In the genomic region with DNA sequence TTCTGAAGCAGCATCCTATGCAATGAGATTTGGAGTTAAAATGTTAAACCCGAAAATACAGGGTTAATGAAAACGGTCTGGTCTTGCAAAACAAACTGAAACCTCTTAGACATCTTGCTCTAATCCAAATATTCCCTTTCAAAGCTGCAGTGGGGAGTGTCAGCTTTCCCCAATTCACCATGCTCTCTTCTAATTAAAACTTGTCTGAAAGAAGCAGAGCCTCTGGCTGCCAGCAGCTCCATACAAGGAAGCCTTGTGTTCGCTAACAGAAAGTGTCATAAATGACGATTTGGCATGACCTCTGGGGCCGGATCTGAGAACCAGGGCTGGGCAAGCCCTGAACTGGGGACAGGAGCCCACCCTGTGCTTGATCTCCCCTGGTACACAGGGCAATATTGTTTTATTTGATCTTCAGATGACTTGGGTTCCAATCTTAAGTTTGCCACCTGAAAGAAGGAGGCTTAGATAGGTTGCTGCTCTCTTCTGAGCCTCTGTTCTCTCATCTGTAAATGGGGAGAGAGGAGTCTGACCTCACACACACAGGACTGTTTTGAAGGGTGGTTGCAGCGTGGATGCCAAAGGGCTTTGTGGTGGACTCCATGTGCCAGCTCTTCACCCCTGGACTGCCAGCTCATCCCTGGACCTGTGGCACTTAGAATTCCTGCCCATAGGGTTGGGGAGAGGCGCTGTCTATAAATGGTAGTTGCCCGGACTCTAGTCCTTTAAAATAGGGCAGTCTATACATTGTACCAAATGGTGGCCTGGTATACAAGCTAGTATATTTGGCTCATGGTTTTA, we compare ENCODE assay signal across 11 cellular contexts. TPM values are rescaled to one million over a fixed set of nuclear protein-coding genes. Genes with fewer than 3 reads are reported as not detected.
DNase-seq lines count a peak whose midpoint lies in the region; ATAC-seq and TF ChIP-seq lines count a peak whose summit lies in the region.
"Had no signal": no experiment of that assay in that cellular context is flagged by ENCODE, and none has a peak within 500 bp of the region (broad histone marks: within the 10 kb centered on the region; RNA-seq: fewer than 3 reads in every experiment).

No MANE protein-coding gene starts in this region.

- H3K27me3 Mint-ChIP-seq in CD4-positive, alpha-beta memory T cell = no peaks in the 10 kb centered on the region
- no peaks in the 10 kb centered on the region for H3K27me3 Mint-ChIP-seq in T-helper 2 cell treated with Interferon-gamma antibody and Interleukin-4, amounts not matched to agents 5 μg/mL and 100 μg/mL, for 36 hours (ENCODE audit: low read depth)

- H3K27ac Mint-ChIP-seq in CD4-positive, alpha-beta memory T cell = peak overlapping the region in 6 of 7 donors; percentile 48 to 89 (median 76)
- H3K27ac Mint-ChIP-seq in T-helper 2 cell treated with Interferon-gamma antibody and Interleukin-4, amounts not matched to agents 5 μg/mL and 100 μg/mL, for 36 hours = no peak overlapping the region

- CTCF ChIA-PET in CD4-positive, alpha-beta memory T cell (lab: Charles Lee; ENCODE audit: partially characterized antibody) = interaction anchor here (0.9 to 1.8 kb wide), 5 partner anchors 26 to 137 kb away, joined by 3 to 6 read pairs (median 3); no protein-coding TSS in a partner anchor
- CTCF ChIA-PET in RWPE1 (lab: Yijun Ruan, JAX) = interaction anchor here (0.6 to 1.1 kb wide), 2 partner anchors 27 to 47 kb away, joined by 3 to 6 read pairs; no protein-coding TSS in a partner anchor

- peaks cover 36% of the 10 kb centered on the region for H3K4me1 ChIP-seq in CD4-positive, alpha-beta memory T cell (ENCODE audit: insufficient read depth, low read length)
- H3K4me1 ChIP-seq in esophagus squamous epithelium (peaks cover 28 to 85% (median 36%) of the 10 kb centered on the region in 3 donors), psoas muscle (peaks cover 36% of the 10 kb centered on the region)

- intact Hi-C loops in CD4-positive, alpha-beta memory T cell (cut with micrococcal nuclease) = no loop called here
- intact Hi-C loops in esophagus squamous epithelium (cut with DNase I) = no loop called here
- intact Hi-C loops in psoas muscle (cut with DNase I) = loop anchor here in 1 of 2 donors (5.0 kb wide), 1 partner anchor 141 kb away; the partner anchor contains the start of gene RILPL1

- H3K4me3 ChIP-seq in CD4-positive, alpha-beta memory T cell (ENCODE audit: low read length in 2 of 2) = no peak overlapping the region
- H3K4me3 ChIP-seq in esophagus squamous epithelium (peak overlapping the region; percentile 49 to 83 (median 73)), psoas muscle (no peak overlapping the region)

- H3K27ac ChIP-seq in CD4-positive, alpha-beta memory T cell (ENCODE audit: low read depth, low read length) = no peak overlapping the region
- H3K27ac ChIP-seq in RWPE1 = peak overlapping the region; percentile 87
- H3K27ac ChIP-seq in esophagus squamous epithelium = peak overlapping the region; percentile 89 to 98 (median 95)
- peak overlapping the region; percentile 91 for H3K27ac ChIP-seq in psoas muscle

- peak overlapping the region; percentile 88 to 91 (median 90) for H3K4me3 Mint-ChIP-seq in CD4-positive, alpha-beta memory T cell
- H3K4me3 Mint-ChIP-seq in T-helper 2 cell treated with Interferon-gamma antibody and Interleukin-4, amounts not matched to agents 5 μg/mL and 100 μg/mL, for 36 hours = no peak overlapping the region

- no peak for DNase-seq in CD4-positive, alpha-beta memory T cell
- DNase-seq in RWPE1 (ENCODE audit: low spot score) (no peak), esophagus squamous epithelium (lab: John Stamatoyannopoulos, UW) (no peak), psoas muscle (peak in 1 of 2 donors; percentile 58), NCI-H1417 (lab: John Stamatoyannopoulos, UW) (no peak), NCI-H2081 treated with DMSO at 0.1 percent for 48 hours (lab: John Stamatoyannopoulos, UW) (no peak), occipital lobe (lab: John Stamatoyannopoulos, UW) (no peak)
- DNase-seq in T-helper 2 cell treated with Interferon-gamma antibody and Interleukin-4, amounts not matched to agents 5 μg/mL and 100 μg/mL, for 36 hours (ENCODE audit: low spot score) = no peak
- DNase-seq: activated CD4-positive, alpha-beta T cell treated with anti-CD3 and anti-CD28 coated beads for 4 hours; aorta; NCI-H2029 had no signal

- TF ChIP-seq CTCF in RWPE1 (conservative IDR thresholded peaks at IDR 0.05; ENCODE audit: low read depth) (no peak), esophagus squamous epithelium (IDR thresholded peaks at IDR 0.05) (peak in 1 of 6 experiments; percentile 8), psoas muscle (IDR thresholded peaks at IDR 0.05) (no peak)

- TF ChIP-seq POLR2A in esophagus squamous epithelium (IDR thresholded peaks at IDR 0.05) = no peak

- peaks cover 18 to 54% (median 39%) of the 10 kb centered on the region in 4 donors for H3K4me1 Mint-ChIP-seq in CD4-positive, alpha-beta memory T cell
- H3K4me1 Mint-ChIP-seq in T-helper 2 cell treated with Interferon-gamma antibody and Interleukin-4, amounts not matched to agents 5 μg/mL and 100 μg/mL, for 36 hours (ENCODE audit: low read depth) = peaks cover 33% of the 10 kb centered on the region

- no peaks in the 10 kb centered on the region for H3K9me3 ChIP-seq in CD4-positive, alpha-beta memory T cell (ENCODE audit: control insufficient read depth in 1 of 2, low read length in 2 of 2)
- no peaks in the 10 kb centered on the region for H3K9me3 ChIP-seq in esophagus squamous epithelium
- H3K9me3 ChIP-seq in psoas muscle = no peaks in the 10 kb centered on the region

- POLR2A ChIA-PET in CD4-positive, alpha-beta memory T cell (lab: Charles Lee; ENCODE audit: partially characterized antibody) = interaction anchor here (0.5 to 1.8 kb wide), 9 partner anchors 19 to 476 kb away, joined by 3 to 16 read pairs (median 5); partner anchors contain the start of genes RILPL1, RILPL2 and SNRNP35
- POLR2A ChIA-PET in RWPE1 (lab: Yijun Ruan, JAX; ENCODE audit: low non-redundant PET) = no interaction called here

- no peaks in the 10 kb centered on the region for H3K9me3 Mint-ChIP-seq in CD4-positive, alpha-beta memory T cell
- no peaks in the 10 kb centered on the region for H3K9me3 Mint-ChIP-seq in T-helper 2 cell treated with Interferon-gamma antibody and Interleukin-4, amounts not matched to agents 5 μg/mL and 100 μg/mL, for 36 hours

- peaks cover 16 to 49% of the 10 kb centered on the region in 2 donors for H3K36me3 Mint-ChIP-seq in CD4-positive, alpha-beta memory T cell
- H3K36me3 Mint-ChIP-seq in T-helper 2 cell treated with Interferon-gamma antibody and Interleukin-4, amounts not matched to agents 5 μg/mL and 100 μg/mL, for 36 hours (ENCODE audit: low read depth) = peaks cover 54% of the 10 kb centered on the region

- 47 to 71% methylated on average over 5 to 8 of the region's 8 CpGs for WGBS in esophagus squamous epithelium, 2 donors
- WGBS in psoas muscle, 3 donors = 45 to 66% (median 51%) methylated on average over 8 of the region's 8 CpGs

- H3K36me3 ChIP-seq in CD4-positive, alpha-beta memory T cell (ENCODE audit: insufficient read depth, low read length) = peaks cover 18% of the 10 kb centered on the region
- peaks cover 28 to 57% (median 38%) of the 10 kb centered on the region in 3 donors for H3K36me3 ChIP-seq in esophagus squamous epithelium
- peaks cover 0 to 65% of the 10 kb centered on the region in 2 donors for H3K36me3 ChIP-seq in psoas muscle (ENCODE audit: insufficient read depth in 1 of 2, low read depth in 1 of 2)

- H3K27me3 ChIP-seq in CD4-positive, alpha-beta memory T cell (ENCODE audit: insufficient read depth, low read length) = no peaks in the 10 kb centered on the region
- no peaks in the 10 kb centered on the region for H3K27me3 ChIP-seq in esophagus squamous epithelium
- no peaks in the 10 kb centered on the region for H3K27me3 ChIP-seq in psoas muscle (ENCODE audit: insufficient read depth in 3 of 3, low read length in 2 of 3)

- ATAC-seq in psoas muscle = peak in 2 of 4 donors; percentile 24 to 46

RNA-seq across cellular contexts. Expression of gene KMT5A, which starts 7.8 kb away (rescaled TPM):
- total RNA-seq in CD4-positive, alpha-beta memory T cell = 10 to 100 TPM; 31.5 to 35.9 TPM
- 1 to 10 TPM; 1.0 to 4.3 TPM for polyA plus RNA-seq in CD4-positive, alpha-beta memory T cell
- total RNA-seq in esophagus squamous epithelium = 10 to 100 TPM; 54.8 to 69.1 (median 68.4) TPM
- 10 to 100 TPM; 15.6 to 29.0 (median 22.0) TPM for total RNA-seq in psoas muscle
- polyA plus RNA-seq in psoas muscle = 10 to 100 TPM; 10.0 to 29.0 (median 17.9) TPM
- total RNA-seq in occipital lobe = 31.5 TPM

RNA-seq across cellular contexts. Expression of gene SBNO1, which starts 27.1 kb away (rescaled TPM):
- total RNA-seq in CD4-positive, alpha-beta memory T cell = 10 to 100 TPM; 54.1 to 56.3 TPM
- 10 to 100 TPM; 26.3 to 39.9 TPM for polyA plus RNA-seq in CD4-positive, alpha-beta memory T cell
- 10 to 100 TPM; 16.8 to 26.1 (median 23.0) TPM for total RNA-seq in esophagus squamous epithelium
- 10 to 100 TPM; 29.3 to 37.5 (median 31.2) TPM for total RNA-seq in psoas muscle
- polyA plus RNA-seq in psoas muscle = 10 to 100 TPM in 2 of 3 donors, 1 to 10 TPM in 1; 6.8 to 49.6 (median 15.0) TPM
- 48.4 TPM for total RNA-seq in occipital lobe

RNA-seq across cellular contexts. Expression of gene RILPL2, which starts 44.7 kb away (rescaled TPM):
- 10 to 100 TPM; 11.6 to 11.9 TPM for total RNA-seq in CD4-positive, alpha-beta memory T cell
- polyA plus RNA-seq in CD4-positive, alpha-beta memory T cell = 10 to 100 TPM; 13.3 to 13.7 TPM
- 1 to 10 TPM; 1.3 to 5.7 (median 3.7) TPM for total RNA-seq in esophagus squamous epithelium
- 1 to 10 TPM in 3 of 4 donors, under 1 TPM in 1; 0.69 to 1.2 (median 1.1) TPM for total RNA-seq in psoas muscle
- 1 to 10 TPM; 1.1 to 1.6 (median 1.2) TPM for polyA plus RNA-seq in psoas muscle
- 0.78 TPM for total RNA-seq in occipital lobe

Comparison
In these comparisons a context has a peak if more than half of its experiments do, and no peak if none do; other contexts are left out.
1. H3K4me3 ChIP-seq: peak in esophagus squamous epithelium (4 of 4); none in CD4-positive, alpha-beta memory T cell (0 of 2) and psoas muscle (single experiment).